Comparison of ENCODE assay signal across 9 cellular contexts in the genomic region with DNA sequence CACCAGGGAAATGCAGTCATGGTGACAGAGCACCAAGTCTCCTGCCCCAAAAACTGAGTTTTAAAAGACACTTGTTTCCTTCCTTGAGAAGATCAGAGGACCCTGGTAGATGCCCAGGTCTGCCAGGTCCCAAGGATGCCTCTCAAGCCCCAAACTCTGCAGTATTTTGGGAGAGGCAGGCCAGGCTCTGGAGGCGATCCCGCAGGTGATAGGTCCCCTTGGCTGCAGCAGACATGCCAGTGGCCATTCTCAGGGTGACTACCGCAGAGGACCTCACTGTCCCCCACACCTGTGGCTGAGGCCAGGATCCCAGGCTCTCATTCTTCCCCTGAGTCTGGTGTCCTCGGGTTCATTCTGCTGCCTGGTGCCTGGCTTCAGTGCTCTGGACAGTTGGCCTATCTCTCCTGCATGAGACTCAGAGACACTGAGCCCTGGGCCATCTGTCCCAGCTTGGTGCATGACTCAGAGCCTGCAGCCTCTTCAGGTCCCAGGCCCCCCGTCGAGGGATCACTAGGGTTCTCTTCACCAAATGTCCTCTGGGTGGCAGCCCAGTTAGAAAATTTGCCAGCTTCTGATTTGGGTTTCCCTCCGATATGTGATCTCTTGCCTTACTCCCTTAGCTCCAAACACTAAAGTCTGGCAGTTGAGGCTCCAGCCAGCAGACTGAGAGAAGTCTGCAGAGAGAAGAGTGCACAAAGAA. TPM values are rescaled to one million over a fixed set of nuclear protein-coding genes. Genes with fewer than 3 reads are reported as not detected.
A peak's percentile ranks its signal among the peaks of the same experiment; 100 is the strongest.
DNase-seq lines count a peak whose midpoint lies in the region; ATAC-seq, FAIRE-seq and TF ChIP-seq lines count a peak whose summit lies in the region.
"Had no signal": no experiment of that assay in that cellular context is flagged by ENCODE, and none has a peak within 500 bp of the region (broad histone marks: within the 10 kb centered on the region; RNA-seq: fewer than 3 reads in every experiment).

No MANE protein-coding gene starts in this region.

- peak; percentile 39 to 76 for DNase-seq in A549 (ENCODE audit: low read depth in 1 of 2, low spot score in 1 of 2)
- peak; percentile 38 for DNase-seq in H9
- peak; percentile 53 for DNase-seq in RKO (ENCODE audit: low spot score)
- DNase-seq in glutamatergic neuron: peak; percentile 40
- DNase-seq in activated gamma-delta T cell treated with Interleukin-2 at 50 U/mL for 16 hours: no peak
- no peak for DNase-seq in NCI-H510A (lab: John Stamatoyannopoulos, UW)
- DNase-seq in NCI-H146 (lab: John Stamatoyannopoulos, UW): no peak
- DNase-seq: GF-D8 had no signal

- H2AFZ ChIP-seq in H9 (ENCODE audit: low read length): no peak overlapping the region

- no peak for TF ChIP-seq EP300 in A549 (IDR thresholded peaks at IDR 0.05)

- TF ChIP-seq CTCF in A549 (IDR thresholded peaks at IDR 0.05): peak; percentile 33
- TF ChIP-seq CTCF in H9 (conservative IDR thresholded peaks at IDR 0.05): peak; percentile 38; the same call in 2 of the 3 replicates
- no peak for TF ChIP-seq CTCF in glutamatergic neuron (IDR thresholded peaks at IDR 0.05; ENCODE audit: partially characterized antibody, unreplicated experiment)

- FAIRE-seq in A549 (lab: Jason Lieb, UNC): no peak

- H3K4me3 Mint-ChIP-seq in H9 (no peak overlapping the region), glutamatergic neuron (ENCODE audit: unreplicated experiment) (no peak overlapping the region)

- H3K4me1 Mint-ChIP-seq in H9: peaks cover 6 to 12% of the 10 kb centered on the region in 2 experiments
- H3K4me1 Mint-ChIP-seq in glutamatergic neuron (ENCODE audit: low read depth, unreplicated experiment): no peaks in the 10 kb centered on the region

- H2AK5ac ChIP-seq in H9 (ENCODE audit: insufficient read length, low read length): no peak overlapping the region

- H3K9me3 ChIP-seq in A549 (no peaks in the 10 kb centered on the region), H9 (ENCODE audit: control insufficient read depth, low read depth, low read length) (no peaks in the 10 kb centered on the region)

- peaks cover 2% of the 10 kb centered on the region for H3K23me2 ChIP-seq in H9 (ENCODE audit: insufficient read length, low read depth, low read length, poor library complexity, severe bottlenecking)

- no peak overlapping the region for H2BK20ac ChIP-seq in H9 (ENCODE audit: low read depth, low read length, poor library complexity, severe bottlenecking)

- POLR2A ChIA-PET in A549 (lab: Yijun Ruan, JAX): no interaction called here

- H4K8ac ChIP-seq in H9 (replicated peaks; ENCODE audit: insufficient read length, low read depth, low read length): no peak overlapping the region

- no peak overlapping the region for H2BK120ac ChIP-seq in H9 (ENCODE audit: low read depth, low read length, poor library complexity, severe bottlenecking)

- H3T11ph ChIP-seq in H9 (ENCODE audit: low read length): no peak overlapping the region

- no peak overlapping the region for H4K5ac ChIP-seq in H9 (ENCODE audit: insufficient read length, low read depth, low read length)

- H3K4ac ChIP-seq in H9 (ENCODE audit: low read depth, low read length): no peak overlapping the region

- H3K4me1 ChIP-seq in A549: 0 out of 3 replicates have a peak, but pooled peaks cover 4% of the 10 kb centered on the region
- H3K4me1 ChIP-seq in H9 (ENCODE audit: insufficient read depth, low read length): no peaks in the 10 kb centered on the region; the same call in 1 of the 2 replicates

- H3K14ac ChIP-seq in H9 (ENCODE audit: insufficient read depth, low read length): no peak overlapping the region

- H4K20me1 ChIP-seq in H9 (ENCODE audit: control insufficient read depth, insufficient read depth, insufficient read length): no peaks in the 10 kb centered on the region

- peak; percentile 68 to 78 for ATAC-seq in A549
- ATAC-seq in HG02678 (IDR thresholded peaks at IDR 0.05; ENCODE audit: unreplicated experiment): no peak

- TF ChIP-seq RAD21 in A549 (conservative IDR thresholded peaks at IDR 0.05 in 1 of 2, IDR thresholded peaks at IDR 0.05 in 1 of 2): peak; percentile 28 to 38; a peak in 1 of 5 replicates

- H3K27me3 ChIP-seq in H9 (ENCODE audit: insufficient read depth, low read length): no peaks in the 10 kb centered on the region

- H3K56ac ChIP-seq in H9 (ENCODE audit: insufficient read length, low read depth, low read length): no peak overlapping the region

- no peak overlapping the region for H2BK12ac ChIP-seq in H9 (ENCODE audit: insufficient read length, low read depth, low read length)

- H3K27ac ChIP-seq in A549: no peak overlapping the region
- no peak overlapping the region for H3K27ac ChIP-seq in H9 (ENCODE audit: insufficient read length, low read depth, low read length)

- no peak overlapping the region for H2BK5ac ChIP-seq in H9 (ENCODE audit: insufficient read length, low read length)

- H3K9ac ChIP-seq in H9 (ENCODE audit: extremely low read depth, insufficient read length, low read length): no peak overlapping the region

- CTCF ChIA-PET in A549 (lab: Yijun Ruan, JAX): interaction anchor here (0.8 to 24.1 kb wide), 9 partner anchors 7 to 285 kb away, joined by 3 to 381 read pairs (median 4); a partner anchor contains a TSS

- WGBS in A549 (ENCODE audit: missing lambda C conversion rate): 54% methylated on average over 3 of the region's 7 CpGs
- no CpG with 5 or more reads among the region's 7 CpGs for WGBS in H9 (ENCODE audit: extremely low coverage, insufficient read length, low lambda C conversion rate)

- H3K4me2 ChIP-seq in A549 (no peak overlapping the region), H9 (ENCODE audit: insufficient read depth, insufficient read length, low read length) (no peak overlapping the region)

- H3K9me3 Mint-ChIP-seq in H9 (no peaks in the 10 kb centered on the region), glutamatergic neuron (ENCODE audit: unreplicated experiment) (no peaks in the 10 kb centered on the region)

- H3K4me3 ChIP-seq in A549: no peak overlapping the region

- no peak overlapping the region for H3K23ac ChIP-seq in H9 (ENCODE audit: insufficient read length, low read depth, low read length)

- H3K36me3 Mint-ChIP-seq in H9 (ENCODE audit: insufficient read depth in 1 of 3, low read depth in 3 of 3) (peaks cover 0 to 5% (median 0%) of the 10 kb centered on the region in 3 experiments; a peak in 1 of 7 replicates), glutamatergic neuron (ENCODE audit: unreplicated experiment) (no peaks in the 10 kb centered on the region)

- H3K18ac ChIP-seq in H9 (ENCODE audit: insufficient read length, low read depth, low read length): no peak overlapping the region

- H4K91ac ChIP-seq in H9 (ENCODE audit: insufficient read length, low read depth, low read length): no peak overlapping the region

- TF ChIP-seq POLR2A in A549 (IDR thresholded peaks at IDR 0.05; ENCODE audit: low read length): no peak

- no peaks in the 10 kb centered on the region for H3K79me2 ChIP-seq in H9 (ENCODE audit: insufficient read depth, low read length)

- no peak overlapping the region for H2BK15ac ChIP-seq in H9 (ENCODE audit: low read depth, low read length)

- H3K27ac Mint-ChIP-seq in H9 (no peak overlapping the region; a peak in 1 of 7 replicates), glutamatergic neuron (ENCODE audit: unreplicated experiment) (no peak overlapping the region)

- no peaks in the 10 kb centered on the region for H3K27me3 Mint-ChIP-seq in H9 (ENCODE audit: low read depth)
- H3K27me3 Mint-ChIP-seq in glutamatergic neuron (ENCODE audit: unreplicated experiment): peaks cover 2% of the 10 kb centered on the region

- no peaks in the 10 kb centered on the region for H3K79me1 ChIP-seq in H9 (ENCODE audit: insufficient read depth, low read depth, low read length, poor library complexity, severe bottlenecking)

TF ChIP-seq in A549, 52 proteins besides CTCF, POLR2A, EP300 and RAD21:
- TF ChIP-seq RARB (CRISPR knock-in tag; IDR thresholded peaks at IDR 0.05): no peak
- TF ChIP-seq, protein P1, sequence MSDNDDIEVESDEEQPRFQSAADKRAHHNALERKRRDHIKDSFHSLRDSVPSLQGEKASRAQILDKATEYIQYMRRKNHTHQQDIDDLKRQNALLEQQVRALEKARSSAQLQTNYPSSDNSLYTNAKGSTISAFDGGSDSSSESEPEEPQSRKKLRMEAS (IDR thresholded peaks at IDR 0.05): no peak
- TF ChIP-seq GATA3 (IDR thresholded peaks at IDR 0.05; ENCODE audit: borderline replicate concordance): no peak
- TF ChIP-seq FOSL2 (IDR thresholded peaks at IDR 0.05): no peak
- 0 out of 2 replicates have a peak, but pooled peaks have one; percentile 32 for TF ChIP-seq FOSL2 (CRISPR knock-in tag; IDR thresholded peaks at IDR 0.05)
TF ChIP-seq in A549: peak in this region for 1.

RNA-seq across cellular contexts. Expression of a gene that starts 59.7 kb away (rescaled TPM):
- 5.1 and 6.0 TPM in 2 replicates for polyA plus RNA-seq in A549 (2011; rRNA removed)
- 2.8 and 2.9 TPM in 2 replicates for polyA plus RNA-seq in A549 (2012; cell fraction: cytosol; rRNA removed)
- polyA plus RNA-seq in A549 (2012; cell fraction: nucleus; rRNA removed): 6.5 and 12.9 TPM in 2 replicates
- polyA plus RNA-seq in A549 (2017; fragmentation: RNase III; extraction: RNeasy Plus Mini Kit Qiagen cat#74134 plus additional on column Dnase treatment): 2.9 to 3.4 TPM (median 3.0 TPM) in 3 replicates
- 9.4 and 9.9 TPM in 2 replicates for polyA minus RNA-seq in A549 (2011; rRNA and poly(A)+ RNA removed)
- 8.7 and 8.8 TPM in 2 replicates for total RNA-seq in H9 (2021)
- total RNA-seq in glutamatergic neuron (ENCODE audit: unreplicated experiment): 14.7 TPM

Comparison
In these comparisons a context has a peak if more than half of its experiments do, and no peak if none do; other contexts are left out.
1. DNase-seq: peak in A549 (2 of 2), H9 (single experiment), RKO (single experiment) and glutamatergic neuron (single experiment); none in activated gamma-delta T cell treated with Interleukin-2 at 50 U/mL for 16 hours (single experiment), NCI-H510A (single experiment) and NCI-H146 (single experiment).